Comparison of ENCODE assay signal across 1 cellular context in the genomic region with DNA sequence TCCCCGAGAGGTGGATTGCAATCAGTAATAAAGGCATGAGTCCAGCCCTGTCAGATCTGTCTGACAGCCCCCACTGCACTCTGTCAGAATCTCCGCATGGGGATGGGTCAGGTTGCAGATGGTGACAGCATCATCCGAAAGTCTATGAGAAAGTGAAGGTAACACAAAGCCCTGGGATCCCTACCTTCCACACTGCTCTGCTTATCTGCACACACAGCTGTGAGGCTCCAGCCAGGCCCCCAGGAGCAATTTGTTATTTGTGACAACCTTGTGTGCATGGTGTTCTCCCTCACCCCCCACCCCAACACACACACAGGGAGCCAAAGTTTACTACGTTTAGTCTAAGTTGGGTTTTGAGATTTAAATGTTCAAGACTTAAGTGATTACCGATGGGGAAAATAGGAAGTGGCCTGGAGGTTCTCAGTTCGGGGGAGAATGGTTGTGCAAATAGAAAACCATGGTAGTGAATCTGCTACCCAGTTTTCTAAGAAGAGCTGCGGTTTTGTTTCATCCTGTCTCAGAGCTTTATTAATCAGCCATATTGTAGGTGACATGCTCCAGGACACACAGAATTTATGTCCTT.
TF ChIP-seq lines count a peak whose summit lies in the region.

No MANE protein-coding gene starts in this region.

TF ChIP-seq in K562, 482 proteins besides CTCF, POLR2A, EP300 and RAD21 (continued from another document and continues in another):
- TF ChIP-seq, protein P1, sequence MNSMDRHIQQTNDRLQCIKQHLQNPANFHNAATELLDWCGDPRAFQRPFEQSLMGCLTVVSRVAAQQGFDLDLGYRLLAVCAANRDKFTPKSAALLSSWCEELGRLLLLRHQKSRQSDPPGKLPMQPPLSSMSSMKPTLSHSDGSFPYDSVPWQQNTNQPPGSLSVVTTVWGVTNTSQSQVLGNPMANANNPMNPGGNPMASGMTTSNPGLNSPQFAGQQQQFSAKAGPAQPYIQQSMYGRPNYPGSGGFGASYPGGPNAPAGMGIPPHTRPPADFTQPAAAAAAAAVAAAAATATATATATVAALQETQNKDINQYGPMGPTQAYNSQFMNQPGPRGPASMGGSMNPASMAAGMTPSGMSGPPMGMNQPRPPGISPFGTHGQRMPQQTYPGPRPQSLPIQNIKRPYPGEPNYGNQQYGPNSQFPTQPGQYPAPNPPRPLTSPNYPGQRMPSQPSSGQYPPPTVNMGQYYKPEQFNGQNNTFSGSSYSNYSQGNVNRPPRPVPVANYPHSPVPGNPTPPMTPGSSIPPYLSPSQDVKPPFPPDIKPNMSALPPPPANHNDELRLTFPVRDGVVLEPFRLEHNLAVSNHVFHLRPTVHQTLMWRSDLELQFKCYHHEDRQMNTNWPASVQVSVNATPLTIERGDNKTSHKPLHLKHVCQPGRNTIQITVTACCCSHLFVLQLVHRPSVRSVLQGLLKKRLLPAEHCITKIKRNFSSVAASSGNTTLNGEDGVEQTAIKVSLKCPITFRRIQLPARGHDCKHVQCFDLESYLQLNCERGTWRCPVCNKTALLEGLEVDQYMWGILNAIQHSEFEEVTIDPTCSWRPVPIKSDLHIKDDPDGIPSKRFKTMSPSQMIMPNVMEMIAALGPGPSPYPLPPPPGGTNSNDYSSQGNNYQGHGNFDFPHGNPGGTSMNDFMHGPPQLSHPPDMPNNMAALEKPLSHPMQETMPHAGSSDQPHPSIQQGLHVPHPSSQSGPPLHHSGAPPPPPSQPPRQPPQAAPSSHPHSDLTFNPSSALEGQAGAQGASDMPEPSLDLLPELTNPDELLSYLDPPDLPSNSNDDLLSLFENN (IDR thresholded peaks at IDR 0.05; ENCODE audit: low read depth in 2 of 2, low read length in 2 of 2) = no peak
- TF ChIP-seq, protein P2, sequence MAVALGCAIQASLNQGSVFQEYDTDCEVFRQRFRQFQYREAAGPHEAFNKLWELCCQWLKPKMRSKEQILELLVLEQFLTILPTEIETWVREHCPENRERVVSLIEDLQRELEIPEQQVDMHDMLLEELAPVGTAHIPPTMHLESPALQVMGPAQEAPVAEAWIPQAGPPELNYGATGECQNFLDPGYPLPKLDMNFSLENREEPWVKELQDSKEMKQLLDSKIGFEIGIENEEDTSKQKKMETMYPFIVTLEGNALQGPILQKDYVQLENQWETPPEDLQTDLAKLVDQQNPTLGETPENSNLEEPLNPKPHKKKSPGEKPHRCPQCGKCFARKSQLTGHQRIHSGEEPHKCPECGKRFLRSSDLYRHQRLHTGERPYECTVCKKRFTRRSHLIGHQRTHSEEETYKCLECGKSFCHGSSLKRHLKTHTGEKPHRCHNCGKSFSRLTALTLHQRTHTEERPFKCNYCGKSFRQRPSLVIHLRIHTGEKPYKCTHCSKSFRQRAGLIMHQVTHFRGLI (CRISPR knock-in tag; IDR thresholded peaks at IDR 0.05) = no peak
- TF ChIP-seq CREBBP (IDR thresholded peaks at IDR 0.05; ENCODE audit: low read depth, low read length) (no peak), ZNF431 (CRISPR knock-in tag; IDR thresholded peaks at IDR 0.05) (no peak), RFX1 (IDR thresholded peaks at IDR 0.05) (no peak), CBFA2T3 (IDR thresholded peaks at IDR 0.05) (peak; percentile 92), TAF15 (IDR thresholded peaks at IDR 0.05; ENCODE audit: low read depth, low read length) (no peak), LEF1 (IDR thresholded peaks at IDR 0.05) (peak; percentile 75), SETDB1 (IDR thresholded peaks at IDR 0.05; ENCODE audit: low read length) (no peak), PCBP2 (IDR thresholded peaks at IDR 0.05; ENCODE audit: low read depth, low read length, poor library complexity, severe bottlenecking) (no peak), POLR2AphosphoS5 (IDR thresholded peaks at IDR 0.05; ENCODE audit: control insufficient read depth, insufficient read depth, low read depth, low read length) (peak; percentile 78), TAF1 (IDR thresholded peaks at IDR 0.05; ENCODE audit: control insufficient read depth, extremely low read depth, insufficient read depth, low read length, severe bottlenecking) (peak; percentile 29), SMARCA5 (IDR thresholded peaks at IDR 0.05) (no peak), ZEB2 (IDR thresholded peaks at IDR 0.05) (peak; percentile 93), RBM15 (IDR thresholded peaks at IDR 0.05; ENCODE audit: insufficient read depth, low read length) (no peak), NFXL1 (CRISPR knock-in tag; IDR thresholded peaks at IDR 0.05) (no peak), ZNF717 (CRISPR knock-in tag; IDR thresholded peaks at IDR 0.05) (no peak), EGR1 (conservative IDR thresholded peaks at IDR 0.05) (no peak), YY1 (IDR thresholded peaks at IDR 0.05; ENCODE audit: borderline replicate concordance in 1 of 3, control insufficient read depth in 1 of 3, extremely low read depth in 1 of 3, insufficient read depth in 3 of 3, insufficient read length in 1 of 3, insufficient replicate concordance in 2 of 3, low read depth in 1 of 3, low read length in 2 of 3) (peak in 1 of 3 experiments; percentile 22), CTBP1 (IDR thresholded peaks at IDR 0.05; ENCODE audit: borderline replicate concordance) (peak; percentile 98), TARDBP (IDR thresholded peaks at IDR 0.05) (no peak), JUND (IDR thresholded peaks at IDR 0.05; ENCODE audit: borderline replicate concordance, low read depth, low read length) (peak; percentile 40; the same call in 1 of the 2 replicates), JUND (tag; IDR thresholded peaks at IDR 0.05; ENCODE audit: borderline replicate concordance, low read depth, low read length) (no peak; the same call in 2 of the 3 replicates), ZNF584 (CRISPR knock-in tag; IDR thresholded peaks at IDR 0.05; ENCODE audit: low read depth) (0 out of 2 replicates have a peak, but pooled peaks have one; percentile 60), HDGF (IDR thresholded peaks at IDR 0.05) (no peak), PHF21A (IDR thresholded peaks at IDR 0.05; ENCODE audit: borderline replicate concordance, low read depth) (peak; percentile 37; the same call in 1 of the 2 replicates), ZNF408 (CRISPR knock-in tag; IDR thresholded peaks at IDR 0.05; ENCODE audit: low read depth) (no peak), NFE2 (IDR thresholded peaks at IDR 0.05; ENCODE audit: low read depth) (no peak), CXXC5 (CRISPR knock-in tag; IDR thresholded peaks at IDR 0.05) (peak; percentile 39; the same call in 1 of the 2 replicates), ZKSCAN1 (IDR thresholded peaks at IDR 0.05; ENCODE audit: low read depth, low read length) (0 out of 2 replicates have a peak, but pooled peaks have one; percentile 47), LARP7 (IDR thresholded peaks at IDR 0.05) (no peak), TEAD4 (IDR thresholded peaks at IDR 0.05; ENCODE audit: low read length) (peak; percentile 87), TEAD4 (CRISPR knock-in tag; IDR thresholded peaks at IDR 0.05; ENCODE audit: borderline replicate concordance) (no peak), ZKSCAN3 (CRISPR knock-in tag; IDR thresholded peaks at IDR 0.05) (no peak), TCF3 (CRISPR knock-in tag; IDR thresholded peaks at IDR 0.05) (peak; percentile 88)
- TF ChIP-seq, protein P3, sequence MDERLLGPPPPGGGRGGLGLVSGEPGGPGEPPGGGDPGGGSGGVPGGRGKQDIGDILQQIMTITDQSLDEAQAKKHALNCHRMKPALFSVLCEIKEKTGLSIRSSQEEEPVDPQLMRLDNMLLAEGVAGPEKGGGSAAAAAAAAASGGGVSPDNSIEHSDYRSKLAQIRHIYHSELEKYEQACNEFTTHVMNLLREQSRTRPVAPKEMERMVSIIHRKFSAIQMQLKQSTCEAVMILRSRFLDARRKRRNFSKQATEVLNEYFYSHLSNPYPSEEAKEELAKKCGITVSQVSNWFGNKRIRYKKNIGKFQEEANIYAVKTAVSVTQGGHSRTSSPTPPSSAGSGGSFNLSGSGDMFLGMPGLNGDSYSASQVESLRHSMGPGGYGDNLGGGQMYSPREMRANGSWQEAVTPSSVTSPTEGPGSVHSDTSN (CRISPR knock-in tag; IDR thresholded peaks at IDR 0.05; ENCODE audit: low read depth) = peak; percentile 39; the same call in 1 of the 2 replicates
- TF ChIP-seq, protein P3 (tag; conservative IDR thresholded peaks at IDR 0.05; ENCODE audit: low read depth) = peak; percentile 95
- TF ChIP-seq, protein P4, sequence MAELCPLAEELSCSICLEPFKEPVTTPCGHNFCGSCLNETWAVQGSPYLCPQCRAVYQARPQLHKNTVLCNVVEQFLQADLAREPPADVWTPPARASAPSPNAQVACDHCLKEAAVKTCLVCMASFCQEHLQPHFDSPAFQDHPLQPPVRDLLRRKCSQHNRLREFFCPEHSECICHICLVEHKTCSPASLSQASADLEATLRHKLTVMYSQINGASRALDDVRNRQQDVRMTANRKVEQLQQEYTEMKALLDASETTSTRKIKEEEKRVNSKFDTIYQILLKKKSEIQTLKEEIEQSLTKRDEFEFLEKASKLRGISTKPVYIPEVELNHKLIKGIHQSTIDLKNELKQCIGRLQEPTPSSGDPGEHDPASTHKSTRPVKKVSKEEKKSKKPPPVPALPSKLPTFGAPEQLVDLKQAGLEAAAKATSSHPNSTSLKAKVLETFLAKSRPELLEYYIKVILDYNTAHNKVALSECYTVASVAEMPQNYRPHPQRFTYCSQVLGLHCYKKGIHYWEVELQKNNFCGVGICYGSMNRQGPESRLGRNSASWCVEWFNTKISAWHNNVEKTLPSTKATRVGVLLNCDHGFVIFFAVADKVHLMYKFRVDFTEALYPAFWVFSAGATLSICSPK (IDR thresholded peaks at IDR 0.05; ENCODE audit: borderline replicate concordance) = no peak
- TF ChIP-seq, protein P5, sequence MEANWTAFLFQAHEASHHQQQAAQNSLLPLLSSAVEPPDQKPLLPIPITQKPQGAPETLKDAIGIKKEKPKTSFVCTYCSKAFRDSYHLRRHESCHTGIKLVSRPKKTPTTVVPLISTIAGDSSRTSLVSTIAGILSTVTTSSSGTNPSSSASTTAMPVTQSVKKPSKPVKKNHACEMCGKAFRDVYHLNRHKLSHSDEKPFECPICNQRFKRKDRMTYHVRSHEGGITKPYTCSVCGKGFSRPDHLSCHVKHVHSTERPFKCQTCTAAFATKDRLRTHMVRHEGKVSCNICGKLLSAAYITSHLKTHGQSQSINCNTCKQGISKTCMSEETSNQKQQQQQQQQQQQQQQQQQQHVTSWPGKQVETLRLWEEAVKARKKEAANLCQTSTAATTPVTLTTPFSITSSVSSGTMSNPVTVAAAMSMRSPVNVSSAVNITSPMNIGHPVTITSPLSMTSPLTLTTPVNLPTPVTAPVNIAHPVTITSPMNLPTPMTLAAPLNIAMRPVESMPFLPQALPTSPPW (CRISPR knock-in tag; IDR thresholded peaks at IDR 0.05) = peak; percentile 60
- TF ChIP-seq, protein P6, sequence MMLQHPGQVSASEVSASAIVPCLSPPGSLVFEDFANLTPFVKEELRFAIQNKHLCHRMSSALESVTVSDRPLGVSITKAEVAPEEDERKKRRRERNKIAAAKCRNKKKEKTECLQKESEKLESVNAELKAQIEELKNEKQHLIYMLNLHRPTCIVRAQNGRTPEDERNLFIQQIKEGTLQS (IDR thresholded peaks at IDR 0.05) = peak; percentile 32; the same call in 1 of the 2 replicates
- TF ChIP-seq, protein P6 (CRISPR knock-in tag; conservative IDR thresholded peaks at IDR 0.05) = no peak
- TF ChIP-seq, protein P7, sequence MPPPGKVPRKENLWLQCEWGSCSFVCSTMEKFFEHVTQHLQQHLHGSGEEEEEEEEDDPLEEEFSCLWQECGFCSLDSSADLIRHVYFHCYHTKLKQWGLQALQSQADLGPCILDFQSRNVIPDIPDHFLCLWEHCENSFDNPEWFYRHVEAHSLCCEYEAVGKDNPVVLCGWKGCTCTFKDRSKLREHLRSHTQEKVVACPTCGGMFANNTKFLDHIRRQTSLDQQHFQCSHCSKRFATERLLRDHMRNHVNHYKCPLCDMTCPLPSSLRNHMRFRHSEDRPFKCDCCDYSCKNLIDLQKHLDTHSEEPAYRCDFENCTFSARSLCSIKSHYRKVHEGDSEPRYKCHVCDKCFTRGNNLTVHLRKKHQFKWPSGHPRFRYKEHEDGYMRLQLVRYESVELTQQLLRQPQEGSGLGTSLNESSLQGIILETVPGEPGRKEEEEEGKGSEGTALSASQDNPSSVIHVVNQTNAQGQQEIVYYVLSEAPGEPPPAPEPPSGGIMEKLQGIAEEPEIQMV (tag; conservative IDR thresholded peaks at IDR 0.05; ENCODE audit: low read depth) = no peak
- TF ChIP-seq, protein P8, sequence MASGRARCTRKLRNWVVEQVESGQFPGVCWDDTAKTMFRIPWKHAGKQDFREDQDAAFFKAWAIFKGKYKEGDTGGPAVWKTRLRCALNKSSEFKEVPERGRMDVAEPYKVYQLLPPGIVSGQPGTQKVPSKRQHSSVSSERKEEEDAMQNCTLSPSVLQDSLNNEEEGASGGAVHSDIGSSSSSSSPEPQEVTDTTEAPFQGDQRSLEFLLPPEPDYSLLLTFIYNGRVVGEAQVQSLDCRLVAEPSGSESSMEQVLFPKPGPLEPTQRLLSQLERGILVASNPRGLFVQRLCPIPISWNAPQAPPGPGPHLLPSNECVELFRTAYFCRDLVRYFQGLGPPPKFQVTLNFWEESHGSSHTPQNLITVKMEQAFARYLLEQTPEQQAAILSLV (tag; IDR thresholded peaks at IDR 0.05) = no peak
- TF ChIP-seq, protein P9, sequence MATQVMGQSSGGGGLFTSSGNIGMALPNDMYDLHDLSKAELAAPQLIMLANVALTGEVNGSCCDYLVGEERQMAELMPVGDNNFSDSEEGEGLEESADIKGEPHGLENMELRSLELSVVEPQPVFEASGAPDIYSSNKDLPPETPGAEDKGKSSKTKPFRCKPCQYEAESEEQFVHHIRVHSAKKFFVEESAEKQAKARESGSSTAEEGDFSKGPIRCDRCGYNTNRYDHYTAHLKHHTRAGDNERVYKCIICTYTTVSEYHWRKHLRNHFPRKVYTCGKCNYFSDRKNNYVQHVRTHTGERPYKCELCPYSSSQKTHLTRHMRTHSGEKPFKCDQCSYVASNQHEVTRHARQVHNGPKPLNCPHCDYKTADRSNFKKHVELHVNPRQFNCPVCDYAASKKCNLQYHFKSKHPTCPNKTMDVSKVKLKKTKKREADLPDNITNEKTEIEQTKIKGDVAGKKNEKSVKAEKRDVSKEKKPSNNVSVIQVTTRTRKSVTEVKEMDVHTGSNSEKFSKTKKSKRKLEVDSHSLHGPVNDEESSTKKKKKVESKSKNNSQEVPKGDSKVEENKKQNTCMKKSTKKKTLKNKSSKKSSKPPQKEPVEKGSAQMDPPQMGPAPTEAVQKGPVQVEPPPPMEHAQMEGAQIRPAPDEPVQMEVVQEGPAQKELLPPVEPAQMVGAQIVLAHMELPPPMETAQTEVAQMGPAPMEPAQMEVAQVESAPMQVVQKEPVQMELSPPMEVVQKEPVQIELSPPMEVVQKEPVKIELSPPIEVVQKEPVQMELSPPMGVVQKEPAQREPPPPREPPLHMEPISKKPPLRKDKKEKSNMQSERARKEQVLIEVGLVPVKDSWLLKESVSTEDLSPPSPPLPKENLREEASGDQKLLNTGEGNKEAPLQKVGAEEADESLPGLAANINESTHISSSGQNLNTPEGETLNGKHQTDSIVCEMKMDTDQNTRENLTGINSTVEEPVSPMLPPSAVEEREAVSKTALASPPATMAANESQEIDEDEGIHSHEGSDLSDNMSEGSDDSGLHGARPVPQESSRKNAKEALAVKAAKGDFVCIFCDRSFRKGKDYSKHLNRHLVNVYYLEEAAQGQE (CRISPR knock-in tag; IDR thresholded peaks at IDR 0.05; ENCODE audit: low read depth) = no peak
